In the genomic region with DNA sequence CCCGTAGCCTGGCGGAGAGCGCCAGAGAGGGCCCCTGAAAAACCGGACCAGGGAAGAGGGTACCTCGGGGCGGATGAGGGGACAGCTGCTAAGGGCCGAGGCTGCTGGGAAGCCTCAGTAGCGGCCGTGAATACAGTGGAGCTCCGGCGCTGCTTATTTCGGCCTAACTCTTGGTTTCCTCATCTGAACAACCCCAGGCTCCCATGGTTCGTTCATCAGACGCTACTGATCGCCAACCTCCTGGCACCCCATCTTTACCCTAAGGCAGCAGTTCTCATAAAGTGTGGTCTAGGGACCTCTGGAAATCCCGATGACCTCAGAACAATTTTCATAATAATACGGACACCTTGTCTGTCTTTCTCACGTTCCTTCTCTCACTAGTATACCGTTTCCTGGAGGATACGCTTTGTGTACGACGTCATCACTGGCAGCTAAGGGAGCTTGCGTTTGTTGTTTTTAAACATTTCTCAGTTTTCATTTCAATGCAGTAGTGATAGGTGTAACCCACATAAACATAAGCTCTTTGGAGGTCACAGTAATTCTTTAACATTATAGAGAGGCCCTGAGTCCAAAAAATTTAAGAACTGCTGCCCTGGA, we compare ENCODE assay signal across 8 cellular contexts. TPM values are rescaled to one million over a fixed set of nuclear protein-coding genes. Genes with fewer than 3 reads are reported as not detected.
A peak's percentile ranks its signal among the peaks of the same experiment; 100 is the strongest.
DNase-seq lines count a peak whose midpoint lies in the region.

No MANE protein-coding gene starts in this region.

- H3K36me3 ChIP-seq in HAP-1 (replicated peaks), result no peaks in the 10 kb centered on the region
- H3K36me3 ChIP-seq in MG63, result no peaks in the 10 kb centered on the region; the same call in 1 of the 2 replicates

- peak overlapping the region; percentile 93 to 100 (median 98) for H3K27ac Mint-ChIP-seq in immature natural killer cell
- H3K27ac Mint-ChIP-seq in stimulated activated naive CD8-positive, alpha-beta T cell treated with anti-CD3 and anti-CD28 coated beads, Interleukin-15, Interleukin-2, amounts not matched to agents 100 ng/mL and 50 ng/mL, for 24 hours, result peak overlapping the region; percentile 98

- peaks cover 5 to 11% (median 8%) of the 10 kb centered on the region in 3 donors for H3K27me3 Mint-ChIP-seq in immature natural killer cell (ENCODE audit: low read depth in 3 of 3)
- H3K27me3 Mint-ChIP-seq in stimulated activated naive CD8-positive, alpha-beta T cell treated with anti-CD3 and anti-CD28 coated beads, Interleukin-15, Interleukin-2, amounts not matched to agents 100 ng/mL and 50 ng/mL, for 24 hours, result peaks cover 18% of the 10 kb centered on the region

- in situ Hi-C loops in HAP-1 (cut with MboI; ENCODE audit: low sequenced_read_pairs) (no loop called here), G401 (cut with HindIII; ENCODE audit: low sequenced_read_pairs) (no loop called here)

- peaks cover 18% of the 10 kb centered on the region for H3K4me1 ChIP-seq in HAP-1

- H3K4me3 Mint-ChIP-seq in immature natural killer cell, result peak overlapping the region; percentile 86 to 96 (median 93)
- H3K4me3 Mint-ChIP-seq in stimulated activated naive CD8-positive, alpha-beta T cell treated with anti-CD3 and anti-CD28 coated beads, Interleukin-15, Interleukin-2, amounts not matched to agents 100 ng/mL and 50 ng/mL, for 24 hours, result peak overlapping the region; percentile 91

- no peaks in the 10 kb centered on the region for H3K27me3 ChIP-seq in HAP-1 (ENCODE audit: low read depth)
- H3K27me3 ChIP-seq in MG63, result no peaks in the 10 kb centered on the region

- DNase-seq in activated CD4-positive, CD25-positive, alpha-beta regulatory T cell treated with anti-CD3 and anti-CD28 coated beads, Interleukin-2, amount 50 U/mL, for 16 hours (ENCODE audit: low read depth, low spot score), result peak; percentile 6
- no peak for DNase-seq in activated CD4-positive, CD25-positive, alpha-beta regulatory T cell (lab: John Stamatoyannopoulos, UW)
- peak; percentile 16 to 40 for DNase-seq in HAP-1 (ENCODE audit: low spot score in 2 of 2)
- no peak for DNase-seq in MG63
- peak; percentile 5 for DNase-seq in amniotic stem cell (lab: John Stamatoyannopoulos, UW)
- DNase-seq in immature natural killer cell, result no peak
- DNase-seq in G401 (ENCODE audit: low spot score), result no peak

- H3K9me3 ChIP-seq in HAP-1 (peaks cover 3% of the 10 kb centered on the region; the same call in 1 of the 2 replicates), MG63 (no peaks in the 10 kb centered on the region)

- no peaks in the 10 kb centered on the region for H3K9me3 Mint-ChIP-seq in immature natural killer cell
- H3K9me3 Mint-ChIP-seq in stimulated activated naive CD8-positive, alpha-beta T cell treated with anti-CD3 and anti-CD28 coated beads, Interleukin-15, Interleukin-2, amounts not matched to agents 100 ng/mL and 50 ng/mL, for 24 hours, result peaks cover 4% of the 10 kb centered on the region

- no peaks in the 10 kb centered on the region for H3K36me3 Mint-ChIP-seq in immature natural killer cell
- H3K36me3 Mint-ChIP-seq in stimulated activated naive CD8-positive, alpha-beta T cell treated with anti-CD3 and anti-CD28 coated beads, Interleukin-15, Interleukin-2, amounts not matched to agents 100 ng/mL and 50 ng/mL, for 24 hours (ENCODE audit: low read depth), result no peaks in the 10 kb centered on the region

- peak overlapping the region; percentile 72 for H3K4me3 ChIP-seq in HAP-1
- H3K4me3 ChIP-seq in MG63, result peak overlapping the region; percentile 78

- peaks cover 21 to 35% of the 10 kb centered on the region in 2 donors for H3K4me1 Mint-ChIP-seq in immature natural killer cell
- peaks cover 37% of the 10 kb centered on the region for H3K4me1 Mint-ChIP-seq in stimulated activated naive CD8-positive, alpha-beta T cell treated with anti-CD3 and anti-CD28 coated beads, Interleukin-15, Interleukin-2, amounts not matched to agents 100 ng/mL and 50 ng/mL, for 24 hours (ENCODE audit: low read depth)

RNA-seq across cellular contexts. Expression of gene RAB28, which starts 0.7 kb away (rescaled TPM):
- total RNA-seq in MG63 (2014; rRNA removed; shearing (Covaris generic); ENCODE audit: low replicate concordance), result 9.5 and 22.3 TPM in 2 replicates
- 10 to 100 TPM; 16.8 to 25.2 (median 20.7) TPM for polyA plus RNA-seq in immature natural killer cell
- 22.0 and 36.8 TPM in 2 replicates for total RNA-seq in G401 (2014; rRNA removed; shearing (Covaris generic))

RNA-seq across cellular contexts. Expression of gene NKX3-2, which starts 59.5 kb away (rescaled TPM):
- 1.2 and 1.5 TPM in 2 replicates for total RNA-seq in MG63 (2014; rRNA removed; shearing (Covaris generic); ENCODE audit: low replicate concordance)
- polyA plus RNA-seq in immature natural killer cell, result not detected
- total RNA-seq in G401 (2014; rRNA removed; shearing (Covaris generic)), result 0.37 and 0.55 TPM in 2 replicates

Comparison
In these comparisons a context has a peak if more than half of its experiments do, and no peak if none do; other contexts are left out.
1. DNase-seq: peak in activated CD4-positive, CD25-positive, alpha-beta regulatory T cell treated with anti-CD3 and anti-CD28 coated beads, Interleukin-2, amount 50 U/mL, for 16 hours (single experiment), HAP-1 (2 of 2) and amniotic stem cell (single experiment); none in activated CD4-positive, CD25-positive, alpha-beta regulatory T cell (0 of 4), MG63 (single experiment), immature natural killer cell (0 of 3) and G401 (single experiment).